Comparison of ENCODE assay signal across 1 cellular context in genomic region chr3:168071535-168071934, GRCh38.
TF ChIP-seq lines count a peak whose summit lies in the region.

No MANE protein-coding gene starts in this region.

TF ChIP-seq in HEK293, 187 proteins besides CTCF, POLR2A, EP300 and RAD21 (continued from another document and continues in another):
- TF ChIP-seq ZNF366 (tag by site-specific recombination; conservative IDR thresholded peaks at IDR 0.05): peak; percentile 61
- peak; percentile 60 for TF ChIP-seq OSR2 (tag by site-specific recombination; IDR thresholded peaks at IDR 0.05)
- peak; percentile 67; the same call in 1 of the 2 replicates for TF ChIP-seq KLF17 (tag by site-specific recombination; IDR thresholded peaks at IDR 0.05)
- TF ChIP-seq ZBTB17 (tag by site-specific recombination; IDR thresholded peaks at IDR 0.05): peak; percentile 94
- TF ChIP-seq ZNF274 (IDR thresholded peaks at IDR 0.05; ENCODE audit: low read length): no peak
- TF ChIP-seq ZNF274 (tag by site-specific recombination; IDR thresholded peaks at IDR 0.05; ENCODE audit: borderline replicate concordance): no peak
- no peak for TF ChIP-seq ZNF404 (tag by site-specific recombination; IDR thresholded peaks at IDR 0.05)
- TF ChIP-seq ZNF280C (tag by site-specific recombination; IDR thresholded peaks at IDR 0.05): no peak
- no peak for TF ChIP-seq ZNF837 (tag by site-specific recombination; IDR thresholded peaks at IDR 0.05)
- peak; percentile 67; the same call in 1 of the 2 replicates for TF ChIP-seq ZNF629 (tag by site-specific recombination; IDR thresholded peaks at IDR 0.05)
- peak; percentile 52; the same call in 1 of the 2 replicates for TF ChIP-seq ZFP37 (tag by site-specific recombination; IDR thresholded peaks at IDR 0.05)
- no peak; the same call in 1 of the 2 replicates for TF ChIP-seq TSHZ1 (tag by site-specific recombination; IDR thresholded peaks at IDR 0.05; ENCODE audit: borderline replicate concordance)
- TF ChIP-seq ZNF114 (tag by site-specific recombination; IDR thresholded peaks at IDR 0.05): no peak
- TF ChIP-seq ZNF416 (tag by site-specific recombination; IDR thresholded peaks at IDR 0.05): no peak
- no peak for TF ChIP-seq ZFHX2 (tag by site-specific recombination; conservative IDR thresholded peaks at IDR 0.05)
- TF ChIP-seq ZNF121 (tag by site-specific recombination; IDR thresholded peaks at IDR 0.05): no peak
- TF ChIP-seq KLF1 (tag by site-specific recombination; IDR thresholded peaks at IDR 0.05): peak; percentile 28; the same call in 1 of the 2 replicates
- peak; percentile 66; the same call in 1 of the 2 replicates for TF ChIP-seq GFI1B (tag by site-specific recombination; IDR thresholded peaks at IDR 0.05)
- no peak for TF ChIP-seq ZNF2 (tag by site-specific recombination; IDR thresholded peaks at IDR 0.05)
- no peak for TF ChIP-seq ZNF449 (tag by site-specific recombination; IDR thresholded peaks at IDR 0.05)
- TF ChIP-seq ZBTB10 (tag by site-specific recombination; IDR thresholded peaks at IDR 0.05): no peak
- TF ChIP-seq ZNF175 (tag by site-specific recombination; IDR thresholded peaks at IDR 0.05): no peak
- no peak for TF ChIP-seq PRDM2 (tag by site-specific recombination; IDR thresholded peaks at IDR 0.05; ENCODE audit: borderline replicate concordance)
- TF ChIP-seq ZSCAN18 (tag by site-specific recombination; IDR thresholded peaks at IDR 0.05): no peak
- TF ChIP-seq ZNF624 (tag by site-specific recombination; IDR thresholded peaks at IDR 0.05): no peak
- TF ChIP-seq PRDM1 (tag by site-specific recombination; IDR thresholded peaks at IDR 0.05): peak; percentile 80
- TF ChIP-seq ZNF660 (tag by site-specific recombination; IDR thresholded peaks at IDR 0.05): peak; percentile 64; the same call in 1 of the 2 replicates
- TF ChIP-seq WT1 (tag by site-specific recombination; IDR thresholded peaks at IDR 0.05): peak; percentile 86
- TF ChIP-seq ZNF692 (tag by site-specific recombination; IDR thresholded peaks at IDR 0.05): no peak
- peak; percentile 87 for TF ChIP-seq PRDM6 (tag by site-specific recombination; IDR thresholded peaks at IDR 0.05)
- TF ChIP-seq ZNF354C (tag by site-specific recombination; IDR thresholded peaks at IDR 0.05; ENCODE audit: borderline replicate concordance, low read depth): no peak
